In genomic region chr3:14439501-14440167, GRCh38 we compare ENCODE assay signal across 9 cellular contexts. TPM values are rescaled to one million over a fixed set of nuclear protein-coding genes. Genes with fewer than 3 reads are reported as not detected.
DNase-seq lines count a peak whose midpoint lies in the region; ATAC-seq and TF ChIP-seq lines count a peak whose summit lies in the region.
"Had no signal": no experiment of that assay in that cellular context is flagged by ENCODE, and none has a peak within 500 bp of the region (broad histone marks: within the 10 kb centered on the region; RNA-seq: fewer than 3 reads in every experiment).

No MANE protein-coding gene starts in this region.

- H3K4me1 Mint-ChIP-seq in stimulated activated effector memory CD8-positive, alpha-beta T cell treated with anti-CD3 and anti-CD28 coated beads, Interleukin-12 subunit alpha, Interleukin-12 subunit beta, amount 100 ng/mL, for 72 hours: peaks cover 60% of the 10 kb centered on the region

- no peaks in the 10 kb centered on the region for H3K9me3 ChIP-seq in esophagus muscularis mucosa

- 29% methylated on average over 11 of the region's 13 CpGs for WGBS in esophagus muscularis mucosa

- DNase-seq in NCI-H1436 (lab: John Stamatoyannopoulos, UW) (peak; percentile 60), NCI-H1436 treated with DMSO at 0.1 percent for 48 hours (lab: John Stamatoyannopoulos, UW) (no peak), OCI-M1 (lab: John Stamatoyannopoulos, UW) (peak; percentile 81), glomerular visceral epithelial cell (ENCODE audit: extremely low spot score) (peak; percentile 46), iPS-NIHi11 (ENCODE audit: low spot score) (no peak), esophagus muscularis mucosa (ENCODE audit: extremely low spot score) (no peak)
- no peak for DNase-seq in stimulated activated effector memory CD8-positive, alpha-beta T cell treated with anti-CD3 and anti-CD28 coated beads, Interleukin-12 subunit alpha, Interleukin-12 subunit beta, amount 100 ng/mL, for 72 hours (ENCODE audit: low spot score in 2 of 2)

- H3K36me3 ChIP-seq in esophagus muscularis mucosa: peaks cover 0 to 6% (median 0%) of the 10 kb centered on the region in 4 donors

- TF ChIP-seq POLR2A in esophagus muscularis mucosa (IDR thresholded peaks at IDR 0.05; ENCODE audit: low read depth): no peak

- TF ChIP-seq EP300 in esophagus muscularis mucosa (IDR thresholded peaks at IDR 0.05): no peak

- H3K36me3 Mint-ChIP-seq in stimulated activated effector memory CD8-positive, alpha-beta T cell treated with anti-CD3 and anti-CD28 coated beads, Interleukin-12 subunit alpha, Interleukin-12 subunit beta, amount 100 ng/mL, for 72 hours: peaks cover 16% of the 10 kb centered on the region

- H3K4me3 ChIP-seq in esophagus muscularis mucosa: no peak overlapping the region

- H3K27ac Mint-ChIP-seq in stimulated activated effector memory CD8-positive, alpha-beta T cell treated with anti-CD3 and anti-CD28 coated beads, Interleukin-12 subunit alpha, Interleukin-12 subunit beta, amount 100 ng/mL, for 72 hours: peak overlapping the region; percentile 78

- intact Hi-C loops in esophagus muscularis mucosa (cut with DNase I): no loop called here

- H3K27ac ChIP-seq in esophagus muscularis mucosa (replicated peaks in 1 of 4): no peak overlapping the region
- H3K27ac ChIP-seq: KMS-11 had no signal

- no peak for ATAC-seq in stimulated activated effector memory CD8-positive, alpha-beta T cell treated with anti-CD3 and anti-CD28 coated beads, Interleukin-12 subunit alpha, Interleukin-12 subunit beta, amount 100 ng/mL, for 72 hours
- ATAC-seq in GM19467 (IDR thresholded peaks at IDR 0.05; ENCODE audit: unreplicated experiment): no peak

- H3K4me3 Mint-ChIP-seq in stimulated activated effector memory CD8-positive, alpha-beta T cell treated with anti-CD3 and anti-CD28 coated beads, Interleukin-12 subunit alpha, Interleukin-12 subunit beta, amount 100 ng/mL, for 72 hours: no peak overlapping the region

- no peaks in the 10 kb centered on the region for H3K27me3 ChIP-seq in esophagus muscularis mucosa

- no peak for TF ChIP-seq CTCF in esophagus muscularis mucosa (IDR thresholded peaks at IDR 0.05)

- peaks cover 58 to 80% (median 78%) of the 10 kb centered on the region in 4 donors for H3K4me1 ChIP-seq in esophagus muscularis mucosa

- H3K9me3 Mint-ChIP-seq in stimulated activated effector memory CD8-positive, alpha-beta T cell treated with anti-CD3 and anti-CD28 coated beads, Interleukin-12 subunit alpha, Interleukin-12 subunit beta, amount 100 ng/mL, for 72 hours: no peaks in the 10 kb centered on the region

RNA-seq across cellular contexts. Expression of gene SLC6A6, which starts 37.2 kb away (rescaled TPM):
- total RNA-seq in esophagus muscularis mucosa: 10 to 100 TPM; 15.0 to 36.2 (median 23.7) TPM

Comparison
In these comparisons a context has a peak if more than half of its experiments do, and no peak if none do; other contexts are left out.
1. DNase-seq: peak in NCI-H1436 (single experiment), OCI-M1 (single experiment) and glomerular visceral epithelial cell (single experiment); none in NCI-H1436 treated with DMSO at 0.1 percent for 48 hours (single experiment), stimulated activated effector memory CD8-positive, alpha-beta T cell treated with anti-CD3 and anti-CD28 coated beads, Interleukin-12 subunit alpha, Interleukin-12 subunit beta, amount 100 ng/mL, for 72 hours (0 of 2), iPS-NIHi11 (single experiment) and esophagus muscularis mucosa (single experiment).